In the genomic region with DNA sequence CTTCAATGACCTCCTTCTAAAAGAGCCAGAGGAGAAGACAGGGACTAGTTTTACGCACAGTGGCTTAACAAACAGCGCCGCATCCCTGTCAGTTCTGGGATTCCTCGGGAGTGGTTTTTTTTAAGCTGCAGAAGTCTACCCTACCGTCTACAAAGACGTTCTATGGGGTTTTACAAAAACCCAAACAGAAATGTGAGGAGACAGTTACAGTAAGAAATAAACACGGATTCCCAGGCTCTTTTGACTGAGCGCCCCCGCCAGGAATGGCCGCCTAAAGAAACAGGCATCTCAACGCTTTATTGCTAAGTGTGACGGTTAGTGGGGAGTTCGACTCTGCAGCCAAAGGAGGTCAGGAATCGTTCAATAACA, we compare ENCODE assay signal across 8 cellular contexts. TPM values are rescaled to one million over a fixed set of nuclear protein-coding genes. Genes with fewer than 3 reads are reported as not detected.
DNase-seq lines count a peak whose midpoint lies in the region; ATAC-seq, FAIRE-seq and TF ChIP-seq lines count a peak whose summit lies in the region.

No MANE protein-coding gene starts in this region.

- intact Hi-C loops in CD8-positive, alpha-beta T cell (cut with DNase I, micrococcal nuclease) = loop anchor here (1.0 to 5.0 kb wide), 7 partner anchors 65 to 610 kb away; partner anchors contain the start of genes ADCK1 (in 1 of the 2), AHSA1 (in 1 of the 2), CIPC (in 1 of the 2) and VIPAS39 (in 1 of the 2)
- intact Hi-C loops in GM12878 (cut with micrococcal nuclease; ENCODE audit: unreplicated experiment) = loop anchor here (10.0 kb wide), 1 partner anchor 93 kb away; the partner anchor contains the start of gene SPTLC2
- intact Hi-C loops in sigmoid colon (cut with DNase I) = loop anchor here (5.0 kb wide), 1 partner anchor 250 kb away; the partner anchor contains the start of genes AHSA1 and VIPAS39

- H3K9ac ChIP-seq in GM12878 (ENCODE audit: control insufficient read depth, insufficient read depth, low read length) = peak overlapping the region; percentile 96

- no peak for TF ChIP-seq CTCF in CD8-positive, alpha-beta T cell (IDR thresholded peaks at IDR 0.05)
- TF ChIP-seq CTCF in GM12878 (IDR thresholded peaks at IDR 0.05 in 2 of 3, conservative IDR thresholded peaks at IDR 0.05 in 1 of 3; ENCODE audit: control insufficient read depth in 2 of 3, extremely low read depth in 1 of 3, insufficient read depth in 1 of 3, low read depth in 3 of 3, low read length in 3 of 3) (peak; percentile 37 to 45 (median 41); a peak in 4 of 6 replicates), sigmoid colon (IDR thresholded peaks at IDR 0.05) (peak in 1 of 4 experiments; percentile 24)

- TF ChIP-seq POLR2A in GM12878 (IDR thresholded peaks at IDR 0.05; ENCODE audit: low read depth, low read length) = no peak
- TF ChIP-seq POLR2A in sigmoid colon (IDR thresholded peaks at IDR 0.05) = no peak

- H3K27me3 Mint-ChIP-seq in CD8-positive, alpha-beta T cell (ENCODE audit: low read depth) = no peaks in the 10 kb centered on the region

- ATAC-seq in CD8-positive, alpha-beta T cell = peak; percentile 37
- ATAC-seq in GM18511 (IDR thresholded peaks at IDR 0.05; ENCODE audit: unreplicated experiment) (peak; percentile 37), HG02981 (IDR thresholded peaks at IDR 0.05; ENCODE audit: unreplicated experiment) (peak; percentile 21), GM12878 (peak; percentile 44), GM18861 (IDR thresholded peaks at IDR 0.05; ENCODE audit: unreplicated experiment) (no peak)

- WGBS in GM12878 (ENCODE audit: insufficient coverage, insufficient replicate concordance, low lambda C conversion rate, missing lambda C conversion rate) = 2% methylated on average over 14 of the region's 14 CpGs
- 1% methylated on average over 14 of the region's 14 CpGs for whole genome bisulfite sequencing in sigmoid colon, 2 donors

- peak overlapping the region; percentile 91 for H3K27ac Mint-ChIP-seq in CD8-positive, alpha-beta T cell

- peak; percentile 45 for TF ChIP-seq RAD21 in GM12878 (IDR thresholded peaks at IDR 0.05; ENCODE audit: insufficient read depth, low read depth, low read length)

- no peaks in the 10 kb centered on the region for H3K27me3 ChIP-seq in CD8-positive, alpha-beta T cell (ENCODE audit: insufficient read depth, low read length)
- H3K27me3 ChIP-seq in GM12878 (replicated peaks in 1 of 2; ENCODE audit: control insufficient read depth in 2 of 2, insufficient read depth in 2 of 2, low read length in 1 of 2) (no peaks in the 10 kb centered on the region), sigmoid colon (no peaks in the 10 kb centered on the region)

- TSS peak; percentile 83 for BruUV-seq in GM12878 (replicated peaks; lab: Mats Ljungman, UMichigan)

- H3K79me2 ChIP-seq in GM12878 (ENCODE audit: control insufficient read depth, insufficient read depth, low read length) = peaks cover 55% of the 10 kb centered on the region

- H3K9me3 Mint-ChIP-seq in CD8-positive, alpha-beta T cell = no peaks in the 10 kb centered on the region

- no peak for FAIRE-seq in GM12878 (lab: Jason Lieb, UNC)

- no peaks in the 10 kb centered on the region for H3K9me3 ChIP-seq in CD8-positive, alpha-beta T cell (ENCODE audit: low read length)
- H3K9me3 ChIP-seq in GM12878 (replicated peaks; ENCODE audit: control insufficient read depth, insufficient read depth, low read length) = no peaks in the 10 kb centered on the region
- H3K9me3 ChIP-seq in sigmoid colon = no peaks in the 10 kb centered on the region

- no peak for TF ChIP-seq EP300 in GM12878 (IDR thresholded peaks at IDR 0.05; ENCODE audit: borderline replicate concordance in 1 of 2, control insufficient read depth in 1 of 2, low read depth in 2 of 2, low read length in 2 of 2)
- no peak for TF ChIP-seq EP300 in sigmoid colon (IDR thresholded peaks at IDR 0.05)

- H3K4me1 ChIP-seq in CD8-positive, alpha-beta T cell (ENCODE audit: insufficient read depth, low read length) = peaks cover 29% of the 10 kb centered on the region
- peaks cover 7% of the 10 kb centered on the region for H3K4me1 ChIP-seq in GM12878 (ENCODE audit: control insufficient read depth, insufficient read depth, low read length)
- peaks cover 0 to 38% (median 30%) of the 10 kb centered on the region in 4 donors for H3K4me1 ChIP-seq in sigmoid colon

- RAD21 ChIA-PET in GM12878 (lab: Charles Lee; ENCODE audit: unreplicated experiment) = interaction anchor here (2.0 kb wide), 1 partner anchor 248 kb away, joined by 13 read pairs; no protein-coding TSS in a partner anchor

- SMC1A ChIA-PET in GM12878 (lab: Charles Lee; ENCODE audit: uncharacterized antibody, unreplicated experiment) = interaction anchor here (1.8 to 4.0 kb wide), 2 partner anchors 45 to 248 kb away, joined by 4 to 16 read pairs; no protein-coding TSS in a partner anchor

- no peaks in the 10 kb centered on the region; the same call in 1 of the 2 replicates for H4K20me1 ChIP-seq in GM12878 (ENCODE audit: control insufficient read depth, insufficient read depth)

- peak overlapping the region; percentile 91 for H3K4me3 ChIP-seq in CD8-positive, alpha-beta T cell (ENCODE audit: low read depth, low read length)
- H3K4me3 ChIP-seq in GM12878 = peak overlapping the region; percentile 92
- peak overlapping the region; percentile 100 for H3K4me3 ChIP-seq in iPS-11a (ENCODE audit: low read depth, low read length)
- H3K4me3 ChIP-seq in sigmoid colon = peak overlapping the region; percentile 86 to 98 (median 95)

- DNase-seq in CD8-positive, alpha-beta T cell = peak in 2 of 7 experiments; percentile 4 to 35
- DNase-seq in NCI-H2196 treated with DMSO at 0.1 percent for 48 hours (lab: John Stamatoyannopoulos, UW; ENCODE audit: unreplicated experiment) (peak; percentile 26), GM12878 (ENCODE audit: low read depth, low spot score) (no peak), sigmoid colon (no peak)

- CTCF ChIA-PET in CD8-positive, alpha-beta T cell (lab: Charles Lee) = no interaction called here
- CTCF ChIA-PET in GM12878 (lab: Yijun Ruan, JAX) = interaction anchor here (1.8 to 3.4 kb wide), 3 partner anchors 154 to 391 kb away, joined by 6 to 31 read pairs (median 7); partner anchors contain the start of genes AHSA1 and VIPAS39

- in situ Hi-C loops in GM12878 (cut with MboI) = no loop called here

- H3K36me3 Mint-ChIP-seq in CD8-positive, alpha-beta T cell = peaks cover 57% of the 10 kb centered on the region

- POLR2A ChIA-PET in CD8-positive, alpha-beta T cell (lab: Charles Lee) = interaction anchor here (0.6 to 1.1 kb wide), 2 partner anchors 78 to 90 kb away, joined by 3 read pairs; no protein-coding TSS in a partner anchor
- POLR2A ChIA-PET in GM12878 (lab: Charles Lee) = no interaction called here

- H3K4me2 ChIP-seq in GM12878 (ENCODE audit: control insufficient read depth, insufficient read depth) = peak overlapping the region; percentile 74

- H3K4me3 Mint-ChIP-seq in CD8-positive, alpha-beta T cell = peak overlapping the region; percentile 96

- peak overlapping the region; percentile 75 for H3K27ac ChIP-seq in CD8-positive, alpha-beta T cell (ENCODE audit: low read depth, low read length)
- H3K27ac ChIP-seq in GM12878 (ENCODE audit: control insufficient read depth, insufficient read depth) (peak overlapping the region; percentile 64), sigmoid colon (peak overlapping the region; percentile 71 to 84 (median 82))

- peak overlapping the region; percentile 88 for H2AFZ ChIP-seq in GM12878 (ENCODE audit: control insufficient read depth, low read depth, low read length)

- H3K36me3 ChIP-seq in CD8-positive, alpha-beta T cell (ENCODE audit: insufficient read depth, low read length) = peaks cover 11% of the 10 kb centered on the region
- H3K36me3 ChIP-seq in GM12878 (ENCODE audit: control insufficient read depth in 2 of 2, insufficient read depth in 2 of 2, low read length in 1 of 2) (peaks cover 0 to 14% of the 10 kb centered on the region in 2 experiments; a peak in 3 of 4 replicates), sigmoid colon (peaks cover 6 to 41% (median 23%) of the 10 kb centered on the region in 4 donors)

- peaks cover 43% of the 10 kb centered on the region for H3K4me1 Mint-ChIP-seq in CD8-positive, alpha-beta T cell (ENCODE audit: low read depth)

RNA-seq across cellular contexts. Expression of gene ALKBH1, which starts 0.5 kb away (rescaled TPM):
- 10 to 100 TPM; 10.7 to 11.9 TPM for total RNA-seq in CD8-positive, alpha-beta T cell
- 11.3 and 11.7 TPM in 2 replicates for total RNA-seq in GM12878 (2013; cell fraction: nucleolus; rRNA removed)
- total RNA-seq in GM12878 (2014; rRNA removed) (14.9 and 15.0 TPM in 2 replicates), GM12878 (2014; rRNA removed; fragmentation: Illumina TruSeq; extraction: Trizol) (12.2 and 14.7 TPM in 2 replicates), GM12878 (2021) (15.4 and 18.9 TPM in 2 replicates), sigmoid colon (10 to 100 TPM in 3 of 4 donors, 1 to 10 TPM in 1; 5.4 to 14.6 (median 10.8) TPM)
- 3.0 TPM for polyA plus RNA-seq in GM12878 (2011; ENCODE audit: low read depth)
- polyA plus RNA-seq in GM12878 (2011; rRNA removed) (24.1 and 27.0 TPM in 2 replicates), GM12878 (2014; fragmentation: Illumina TruSeq; extraction: Trizol) (19.7 and 23.1 TPM in 2 replicates), GM12878 (2014; fragmentation: Nextera tagmentation; extraction: Ambion mirVana) (1 to 10 TPM; 6.5 to 9.3 TPM), GM12878 (2014; rRNA removed) (13.5 and 15.2 TPM in 2 replicates), GM12878 (2016; fragmentation: Nextera tagmentation; extraction: Ambion mirVana) (10 to 100 TPM; 19.8 to 23.4 TPM), sigmoid colon (10 to 100 TPM in 1 of 3 donors, 1 to 10 TPM in 2; 7.2 to 11.4 (median 8.8) TPM)
- 17.6 and 18.5 TPM in 2 replicates for polyA plus RNA-seq in GM12878 (2011; cell fraction: cytosol; rRNA removed)
- 13.5 and 15.0 TPM in 2 replicates for polyA plus RNA-seq in GM12878 (2011; cell fraction: nucleus; rRNA removed)
- 7.8 and 8.1 TPM in 2 replicates for polyA plus RNA-seq in GM12878 (2012)
- polyA minus RNA-seq in GM12878 (2011; rRNA and poly(A)+ RNA removed) = 18.7 and 20.3 TPM in 2 replicates
- polyA minus RNA-seq in GM12878 (2011; cell fraction: cytosol; rRNA and poly(A)+ RNA removed) = 4.0 and 7.5 TPM in 2 replicates
- 5.3 and 6.9 TPM in 2 replicates for polyA minus RNA-seq in GM12878 (2011; cell fraction: nucleus; rRNA and poly(A)+ RNA removed)

RNA-seq across cellular contexts. Expression of gene SLIRP, which starts 0.6 kb away (rescaled TPM):
- total RNA-seq in CD8-positive, alpha-beta T cell = 10 to 100 TPM; 58.2 TPM
- 32.2 and 35.3 TPM in 2 replicates for total RNA-seq in GM12878 (2013; cell fraction: nucleolus; rRNA removed)
- total RNA-seq in GM12878 (2014; rRNA removed) = 287 and 375 TPM in 2 replicates
- 293 and 299 TPM in 2 replicates for total RNA-seq in GM12878 (2014; rRNA removed; fragmentation: Illumina TruSeq; extraction: Trizol)
- 196 and 198 TPM in 2 replicates for total RNA-seq in GM12878 (2021)
- 63.8 TPM for polyA plus RNA-seq in GM12878 (2011; ENCODE audit: low read depth)
- 286 and 302 TPM in 2 replicates for polyA plus RNA-seq in GM12878 (2011; rRNA removed)
- 139 and 142 TPM in 2 replicates for polyA plus RNA-seq in GM12878 (2011; cell fraction: cytosol; rRNA removed)
- polyA plus RNA-seq in GM12878 (2011; cell fraction: nucleus; rRNA removed) = 106 and 131 TPM in 2 replicates
- 206 and 231 TPM in 2 replicates for polyA plus RNA-seq in GM12878 (2012)
- polyA plus RNA-seq in GM12878 (2014; fragmentation: Illumina TruSeq; extraction: Trizol) = 365 and 395 TPM in 2 replicates
- 1,000 to 10,000 TPM; 1,396 to 1,510 TPM for polyA plus RNA-seq in GM12878 (2014; fragmentation: Nextera tagmentation; extraction: Ambion mirVana)
- 662 and 828 TPM in 2 replicates for polyA plus RNA-seq in GM12878 (2014; rRNA removed)
- 100 to 1,000 TPM; 934 to 946 TPM for polyA plus RNA-seq in GM12878 (2016; fragmentation: Nextera tagmentation; extraction: Ambion mirVana)
- polyA minus RNA-seq in GM12878 (2011; rRNA and poly(A)+ RNA removed) = 75.5 and 78.8 TPM in 2 replicates
- 6.3 and 16.7 TPM in 2 replicates for polyA minus RNA-seq in GM12878 (2011; cell fraction: cytosol; rRNA and poly(A)+ RNA removed)
- 14.0 and 21.8 TPM in 2 replicates for polyA minus RNA-seq in GM12878 (2011; cell fraction: nucleus; rRNA and poly(A)+ RNA removed)
- total RNA-seq in sigmoid colon = 100 to 1,000 TPM; 152 to 650 (median 375) TPM
- polyA plus RNA-seq in sigmoid colon = 100 to 1,000 TPM; 375 to 462 (median 387) TPM

RNA-seq across cellular contexts. Expression of gene SNW1, which starts 53.6 kb away (rescaled TPM):
- 100 to 1,000 TPM; 115 to 124 TPM for total RNA-seq in CD8-positive, alpha-beta T cell
- total RNA-seq in GM12878 (2013; cell fraction: nucleolus; rRNA removed) = 56.3 and 62.2 TPM in 2 replicates
- 57.5 and 60.9 TPM in 2 replicates for total RNA-seq in GM12878 (2014; rRNA removed)
- 91.3 and 92.2 TPM in 2 replicates for total RNA-seq in GM12878 (2014; rRNA removed; fragmentation: Illumina TruSeq; extraction: Trizol)
- 74.8 and 75.2 TPM in 2 replicates for total RNA-seq in GM12878 (2021)
- 102 TPM for polyA plus RNA-seq in GM12878 (2011; ENCODE audit: low read depth)
- polyA plus RNA-seq in GM12878 (2011; rRNA removed) = 56.6 and 84.7 TPM in 2 replicates
- polyA plus RNA-seq in GM12878 (2011; cell fraction: cytosol; rRNA removed) = 27.4 and 43.8 TPM in 2 replicates
- 25.5 and 35.5 TPM in 2 replicates for polyA plus RNA-seq in GM12878 (2011; cell fraction: nucleus; rRNA removed)
- 59.0 and 63.4 TPM in 2 replicates for polyA plus RNA-seq in GM12878 (2012)
- polyA plus RNA-seq in GM12878 (2014; fragmentation: Illumina TruSeq; extraction: Trizol) = 109 and 139 TPM in 2 replicates
- 10 to 100 TPM; 73.7 to 86.8 TPM for polyA plus RNA-seq in GM12878 (2014; fragmentation: Nextera tagmentation; extraction: Ambion mirVana)
- 52.7 and 63.7 TPM in 2 replicates for polyA plus RNA-seq in GM12878 (2014; rRNA removed)
- polyA plus RNA-seq in GM12878 (2016; fragmentation: Nextera tagmentation; extraction: Ambion mirVana) = 10 to 100 TPM; 76.6 to 83.1 TPM
- 28.5 and 34.3 TPM in 2 replicates for polyA minus RNA-seq in GM12878 (2011; rRNA and poly(A)+ RNA removed)
- 18.0 and 22.3 TPM in 2 replicates for polyA minus RNA-seq in GM12878 (2011; cell fraction: cytosol; rRNA and poly(A)+ RNA removed)
- polyA minus RNA-seq in GM12878 (2011; cell fraction: nucleus; rRNA and poly(A)+ RNA removed) = 11.5 and 12.7 TPM in 2 replicates
- 10 to 100 TPM; 42.0 to 54.3 (median 46.0) TPM for total RNA-seq in sigmoid colon
- polyA plus RNA-seq in sigmoid colon = 10 to 100 TPM; 43.5 to 56.5 (median 55.7) TPM
